ENCODE assay signal across 31 cellular contexts in genomic region chr1:161782886-161783285, GRCh38.
"Had no signal": no experiment of that assay in that cellular context is flagged by ENCODE, and none has a peak within 500 bp of the region (broad histone marks: within the 10 kb centered on the region; RNA-seq: fewer than 3 reads in every experiment).

No MANE protein-coding gene starts in this region.

- H3K9me3 Mint-ChIP-seq: activated B cell treated with CpG ODN at 0.5 μM for 24 hours; activated CD4-positive, alpha-beta T cell treated with anti-CD3 and anti-CD28 coated beads, Interleukin-2, amount 10 ng/mL, durations not matched to agents 24 days and 14 days; activated naive CD4-positive, alpha-beta T cell treated with anti-CD3 and anti-CD28 coated beads for 36 hours; activated T-helper 2 cell treated with anti-CD3 and anti-CD28 coated beads, Interferon-gamma antibody, Interleukin-2, Interleukin-4, amounts not matched to agents 10 μg/mL and 5 μg/mL and 100 μg/mL, durations not matched to agents 14 hours and 24 hours and 36 hours; central memory CD8-positive, alpha-beta T cell; T-cell had no signal

- H3K4me1 Mint-ChIP-seq: activated B cell treated with CpG ODN at 0.5 μM for 24 hours had no signal

- H3K27ac ChIP-seq: ascending aorta, cardiac muscle cell, KMS-11, PC-9, RWPE1, VCaP had no signal

- H3K4me3 Mint-ChIP-seq: activated B cell treated with CpG ODN at 0.5 μM for 24 hours; activated CD4-positive, alpha-beta T cell treated with anti-CD3 and anti-CD28 coated beads, Interleukin-2, amount 10 ng/mL, durations not matched to agents 24 days and 14 days; activated naive CD4-positive, alpha-beta T cell treated with anti-CD3 and anti-CD28 coated beads for 36 hours; activated naive CD8-positive, alpha-beta T cell; central memory CD8-positive, alpha-beta T cell; T-cell had no signal

- H3K4me1 ChIP-seq: ascending aorta had no signal

- H3K4me3 ChIP-seq: ascending aorta, cardiac muscle cell, PC-9 had no signal

- H3K9me3 ChIP-seq: ascending aorta had no signal

- H3K27ac Mint-ChIP-seq: activated B cell treated with CpG ODN at 0.5 μM for 24 hours; activated CD4-positive, alpha-beta T cell treated with anti-CD3 and anti-CD28 coated beads, Interleukin-2, amount 10 ng/mL, durations not matched to agents 24 days and 14 days; activated naive CD4-positive, alpha-beta T cell treated with anti-CD3 and anti-CD28 coated beads for 36 hours; activated naive CD8-positive, alpha-beta T cell; activated T-helper 2 cell treated with anti-CD3 and anti-CD28 coated beads, Interferon-gamma antibody, Interleukin-2, Interleukin-4, amounts not matched to agents 10 μg/mL and 5 μg/mL and 100 μg/mL, durations not matched to agents 14 hours and 24 hours and 36 hours; T-cell had no signal

- H3K27me3 Mint-ChIP-seq: activated B cell treated with CpG ODN at 0.5 μM for 24 hours; activated CD4-positive, alpha-beta T cell treated with anti-CD3 and anti-CD28 coated beads, Interleukin-2, amount 10 ng/mL, durations not matched to agents 24 days and 14 days; activated naive CD8-positive, alpha-beta T cell; central memory CD8-positive, alpha-beta T cell; T-cell had no signal

- DNase-seq: activated B cell treated with CpG ODN at 0.5 μM for 24 hours; activated CD4-positive, alpha-beta T cell treated with anti-CD3 and anti-CD28 coated beads, Interleukin-2, amount 10 ng/mL, durations not matched to agents 24 days and 14 days; activated CD4-positive, alpha-beta T cell treated with anti-CD3 and anti-CD28 coated beads, Interleukin-2, amount 50 U/mL, for 4 hours; activated CD4-positive, CD25-positive, alpha-beta regulatory T cell treated with anti-CD3 and anti-CD28 coated beads, Interleukin-2, amount 50 U/mL, for 72 hours; activated gamma-delta T cell; activated naive CD4-positive, alpha-beta T cell treated with anti-CD3 and anti-CD28 coated beads for 36 hours; activated T-cell treated with anti-CD3 and anti-CD28 coated beads, Interleukin-2, amount 50 U/mL, for 48 hours; amygdala; MM.1S; MV-4-11; NCI-H1092; NCI-H1436 treated with DMSO at 0.1 percent for 48 hours; NCI-H1694 treated with DMSO at 0.1 percent for 48 hours; NCI-H2029; NCI-H345; NCI-H526; NCI-H748 treated with DMSO at 0.1 percent for 48 hours; PC-9; SIG-M5; T-cell; T-helper 2 cell; T-helper 9 cell had no signal

- ATAC-seq: Right ventricle myocardium inferior, T-cell had no signal

- H3K27me3 ChIP-seq: ascending aorta, cardiac muscle cell had no signal
